22 cellular contexts compared by ENCODE assay signal in the genomic region with DNA sequence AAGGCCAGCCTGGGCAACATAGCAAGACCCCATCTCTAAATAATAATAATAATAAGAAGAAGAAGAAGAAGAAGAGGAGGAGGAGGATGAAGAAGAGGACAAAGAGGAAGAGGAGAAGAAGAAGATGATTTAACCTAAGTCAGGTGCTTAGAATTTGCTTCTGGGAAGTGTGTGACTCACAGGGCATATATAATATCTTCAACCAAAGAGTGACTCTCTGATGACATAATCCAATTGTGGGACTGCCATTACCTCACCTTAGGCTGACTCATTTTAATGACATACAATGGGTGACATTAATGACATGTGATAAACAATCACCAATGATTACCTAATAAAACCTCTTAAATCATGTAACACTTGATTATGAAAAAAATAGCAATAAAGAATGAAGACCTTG. TPM values are rescaled to one million over a fixed set of nuclear protein-coding genes. Genes with fewer than 3 reads are reported as not detected.
DNase-seq lines count a peak whose midpoint lies in the region; ATAC-seq, FAIRE-seq and TF ChIP-seq lines count a peak whose summit lies in the region.
"Had no signal": no experiment of that assay in that cellular context is flagged by ENCODE, and none has a peak within 500 bp of the region (broad histone marks: within the 10 kb centered on the region; RNA-seq: fewer than 3 reads in every experiment).

No MANE protein-coding gene starts in this region.

- intact Hi-C loops in esophagus muscularis mucosa (cut with DNase I): no loop called here

- ATAC-seq in A549: no peak
- ATAC-seq: gastrocnemius medialis; left lobe of liver; natural killer cell treated with Interleukin-12 subunit alpha and Interleukin-12 subunit beta and Interleukin-15 and Interleukin-18, amount 100 ng/mL, for 72 hours had no signal

- DNase-seq in A549 (ENCODE audit: low read depth in 1 of 2, low spot score in 1 of 2) (peak in 1 of 2 experiments; percentile 6), ELR (ENCODE audit: low read depth) (peak; percentile 27), RCC 7860 (ENCODE audit: low spot score) (peak; percentile 48), iris pigment epithelial cell (ENCODE audit: low read depth) (peak; percentile 1), NCI-H2171 treated with DMSO at 0.1 percent for 48 hours (lab: John Stamatoyannopoulos, UW) (no peak), iPS-NIHi7 (ENCODE audit: extremely low spot score) (no peak), esophagus muscularis mucosa (ENCODE audit: extremely low spot score) (no peak)
- DNase-seq: activated CD4-positive, alpha-beta T cell treated with anti-CD3 and anti-CD28 coated beads, Interleukin-2, amount 50 U/mL, for 4 hours; activated effector memory CD4-positive, alpha-beta T cell treated with anti-CD3 and anti-CD28 coated beads, Interleukin-2, amount 50 U/mL, for 16 hours; CD8-positive, alpha-beta memory T cell; DND-41; gastrocnemius medialis; H7; MG63; NCI-H187; NCI-H774; SIG-M5; stimulated activated CD4-positive, alpha-beta T cell treated with anti-CD3 and anti-CD28 coated beads, Interleukin-1b, Interleukin-23, amount 100 ng/mL, for 48 hours; stimulated activated naive CD4-positive, alpha-beta T cell had no signal

- H3K27ac ChIP-seq in A549: no peak overlapping the region
- no peak overlapping the region for H3K27ac ChIP-seq in esophagus muscularis mucosa (replicated peaks in 1 of 4)
- H3K27ac ChIP-seq: gastrocnemius medialis, parathyroid adenoma had no signal

- POLR2A ChIA-PET in A549 (lab: Yijun Ruan, JAX): no interaction called here

- no peaks in the 10 kb centered on the region for H3K27me3 ChIP-seq in esophagus muscularis mucosa
- H3K27me3 ChIP-seq: gastrocnemius medialis, MG63 had no signal

- H3K4me3 ChIP-seq in A549 (no peak overlapping the region), esophagus muscularis mucosa (no peak overlapping the region)
- H3K4me3 ChIP-seq: gastrocnemius medialis, MG63 had no signal

- no peaks in the 10 kb centered on the region for H3K36me3 ChIP-seq in esophagus muscularis mucosa
- H3K36me3 ChIP-seq: gastrocnemius medialis, MG63 had no signal

- no peak for FAIRE-seq in A549 (lab: Jason Lieb, UNC)
- FAIRE-seq in RCC 7860 (lab: Jason Lieb, UNC): peak; percentile 80

- CTCF ChIA-PET in A549 (lab: Yijun Ruan, JAX): no interaction called here

- TF ChIP-seq CTCF in A549 (IDR thresholded peaks at IDR 0.05): no peak
- no peak for TF ChIP-seq CTCF in esophagus muscularis mucosa (IDR thresholded peaks at IDR 0.05)

- no peak for TF ChIP-seq POLR2A in A549 (IDR thresholded peaks at IDR 0.05; ENCODE audit: low read length)
- TF ChIP-seq POLR2A in esophagus muscularis mucosa (IDR thresholded peaks at IDR 0.05; ENCODE audit: low read depth): no peak

- TF ChIP-seq EP300 in A549 (IDR thresholded peaks at IDR 0.05): no peak
- no peak for TF ChIP-seq EP300 in esophagus muscularis mucosa (IDR thresholded peaks at IDR 0.05)

- H3K4me2 ChIP-seq in A549: no peak overlapping the region

- H3K9me3 ChIP-seq in A549 (no peaks in the 10 kb centered on the region), esophagus muscularis mucosa (peaks cover 0 to 5% (median 0%) of the 10 kb centered on the region in 4 donors)
- H3K9me3 ChIP-seq: gastrocnemius medialis, MG63 had no signal

- no peak for TF ChIP-seq RAD21 in A549 (conservative IDR thresholded peaks at IDR 0.05 in 1 of 2, IDR thresholded peaks at IDR 0.05 in 1 of 2)

- H3K4me1 ChIP-seq in A549 (no peaks in the 10 kb centered on the region), esophagus muscularis mucosa (peaks cover 0 to 5% (median 0%) of the 10 kb centered on the region in 4 donors)
- H3K4me1 ChIP-seq: gastrocnemius medialis, parathyroid adenoma had no signal

TF ChIP-seq in A549, 52 proteins besides CTCF, POLR2A, EP300 and RAD21:
- TF ChIP-seq SREBF2 (IDR thresholded peaks at IDR 0.05) (no peak), NPAS2 (CRISPR knock-in tag; IDR thresholded peaks at IDR 0.05; ENCODE audit: borderline replicate concordance) (no peak), ZNF302 (CRISPR knock-in tag; IDR thresholded peaks at IDR 0.05) (no peak), KDM5A (IDR thresholded peaks at IDR 0.05) (no peak), CBX8 (IDR thresholded peaks at IDR 0.05) (no peak), FOSL2 (IDR thresholded peaks at IDR 0.05) (no peak), FOSL2 (CRISPR knock-in tag; IDR thresholded peaks at IDR 0.05) (peak; percentile 29; the same call in 1 of the 2 replicates), ESRRA (IDR thresholded peaks at IDR 0.05; ENCODE audit: borderline replicate concordance, low read length) (no peak)

RNA-seq across cellular contexts. Expression of a gene that starts 32.7 kb away (rescaled TPM):
- polyA plus RNA-seq in A549 (2011; rRNA removed) (56.5 and 65.6 TPM in 2 replicates), A549 (2017; fragmentation: RNase III; extraction: RNeasy Plus Mini Kit Qiagen cat#74134 plus additional on column Dnase treatment) (24.0 to 24.7 TPM (median 24.3 TPM) in 3 replicates)
- polyA plus RNA-seq in A549 (2012; cell fraction: cytosol; rRNA removed): 13.3 and 14.7 TPM in 2 replicates
- polyA plus RNA-seq in A549 (2012; cell fraction: nucleus; rRNA removed): 8.7 and 9.6 TPM in 2 replicates
- polyA minus RNA-seq in A549 (2011; rRNA and poly(A)+ RNA removed): 42.7 and 44.0 TPM in 2 replicates
- 10 to 100 TPM in 1 of 4 donors, 1 to 10 TPM in 3; 7.5 to 10.8 (median 8.4) TPM for total RNA-seq in esophagus muscularis mucosa

RNA-seq across cellular contexts. Expression of a gene that starts 48.8 kb away (rescaled TPM):
- 0.23 TPM in 1 of 2 replicates, not detected in the other for polyA plus RNA-seq in A549 (2011; rRNA removed)
- not detected in 2 replicates for polyA plus RNA-seq in A549 (2012; cell fraction: cytosol; rRNA removed)
- polyA plus RNA-seq in A549 (2012; cell fraction: nucleus; rRNA removed): not detected in 2 replicates
- polyA plus RNA-seq in A549 (2017; fragmentation: RNase III; extraction: RNeasy Plus Mini Kit Qiagen cat#74134 plus additional on column Dnase treatment): 0.13 TPM in 1 of 3 replicates, not detected in the others
- polyA minus RNA-seq in A549 (2011; rRNA and poly(A)+ RNA removed): not detected in 2 replicates
- total RNA-seq in esophagus muscularis mucosa: 10 to 100 TPM; 24.4 to 42.8 (median 31.3) TPM
- total RNA-seq: CD8-positive, alpha-beta memory T cell; natural killer cell treated with Interleukin-12 subunit alpha and Interleukin-12 subunit beta and Interleukin-15 and Interleukin-18, amount 100 ng/mL, for 72 hours had no signal
- polyA plus RNA-seq: CD8-positive, alpha-beta memory T cell had no signal

RNA-seq across cellular contexts. Expression of a gene that starts 49.1 kb away (rescaled TPM):
- 1.8 and 2.2 TPM in 2 replicates for polyA plus RNA-seq in A549 (2011; rRNA removed)
- 1.4 and 1.5 TPM in 2 replicates for polyA plus RNA-seq in A549 (2012; cell fraction: cytosol; rRNA removed)
- 3.8 and 4.2 TPM in 2 replicates for polyA plus RNA-seq in A549 (2012; cell fraction: nucleus; rRNA removed)
- polyA plus RNA-seq in A549 (2017; fragmentation: RNase III; extraction: RNeasy Plus Mini Kit Qiagen cat#74134 plus additional on column Dnase treatment): 2.6 to 3.2 TPM (median 3.2 TPM) in 3 replicates
- 1.3 and 1.8 TPM in 2 replicates for polyA minus RNA-seq in A549 (2011; rRNA and poly(A)+ RNA removed)
- total RNA-seq in esophagus muscularis mucosa: 1 to 10 TPM in 3 of 4 donors, under 1 TPM in 1; 0.84 to 1.7 (median 1.2) TPM

Comparison
In these comparisons a context has a peak if more than half of its experiments do, and no peak if none do; other contexts are left out.
1. DNase-seq: peak in ELR (single experiment), RCC 7860 (single experiment) and iris pigment epithelial cell (single experiment); none in NCI-H2171 treated with DMSO at 0.1 percent for 48 hours (single experiment), iPS-NIHi7 (single experiment) and esophagus muscularis mucosa (single experiment).